ENCODE assay signal across 8 cellular contexts in the genomic region with DNA sequence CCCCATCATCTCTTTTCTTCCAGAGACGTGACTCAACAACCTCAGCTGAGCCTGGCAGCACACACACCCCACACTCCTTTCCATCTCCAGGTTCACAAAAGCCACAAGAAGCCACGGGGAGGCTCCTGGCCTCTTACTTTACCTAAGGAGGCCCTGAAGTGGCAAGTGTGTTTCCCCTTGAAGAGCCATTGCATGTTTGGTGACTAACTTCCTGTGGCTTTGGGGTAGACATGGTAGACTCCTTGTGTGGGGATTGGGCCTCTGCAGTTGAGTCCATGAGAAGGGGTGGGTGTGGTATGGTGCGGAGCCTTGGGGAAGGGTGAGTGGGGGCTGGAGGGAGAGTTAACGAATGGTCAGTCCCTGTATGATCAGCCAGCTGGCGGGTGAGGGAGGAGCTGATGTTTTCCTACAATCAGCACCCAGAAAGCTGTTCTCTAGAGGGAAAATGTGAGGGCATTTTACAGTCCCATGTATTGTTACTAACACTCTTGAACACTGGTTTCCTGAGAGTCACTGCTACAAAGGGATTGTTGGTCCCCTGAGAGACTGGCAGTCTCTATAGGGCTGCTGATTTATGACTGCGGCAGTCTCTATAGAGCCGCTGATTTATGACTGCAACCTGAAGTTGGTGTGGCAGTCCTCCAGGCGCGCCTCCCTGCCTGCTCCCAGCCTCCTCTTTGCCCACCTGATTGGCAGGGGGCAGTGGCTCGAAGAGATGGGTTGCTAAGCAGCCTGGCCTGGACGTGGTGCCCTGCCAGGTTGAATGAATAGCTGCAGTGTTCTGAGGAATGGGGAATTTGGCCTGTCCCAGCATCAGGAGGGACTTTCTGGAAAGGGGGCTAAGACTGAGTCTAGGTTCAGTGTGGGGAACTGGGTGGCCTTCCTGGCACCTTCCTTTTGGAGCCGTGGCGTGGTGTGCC. TPM values are rescaled to one million over a fixed set of nuclear protein-coding genes. Genes with fewer than 3 reads are reported as not detected.
DNase-seq lines count a peak whose midpoint lies in the region; ATAC-seq and TF ChIP-seq lines count a peak whose summit lies in the region.

No MANE protein-coding gene starts in this region.

- H3K36me3 Mint-ChIP-seq in activated CD4-positive, alpha-beta T cell treated with anti-CD3 and anti-CD28 coated beads, Interleukin-2, amount 10 ng/mL, durations not matched to agents 7 days and 5 days (ENCODE audit: low read depth): peaks cover 6% of the 10 kb centered on the region
- peaks cover 5% of the 10 kb centered on the region for H3K36me3 Mint-ChIP-seq in activated naive CD8-positive, alpha-beta T cell
- H3K36me3 Mint-ChIP-seq in mesothelial cell of epicardium: peaks cover 2% of the 10 kb centered on the region

- CTCF ChIA-PET in activated CD4-positive, alpha-beta T cell treated with anti-CD3 and anti-CD28 coated beads, Interleukin-2, amount 10 ng/mL, durations not matched to agents 7 days and 5 days (lab: Charles Lee): interaction anchor here (1.1 to 1.3 kb wide), 4 partner anchors 14 to 62 kb away, joined by 3 to 5 read pairs (median 4); no protein-coding TSS in a partner anchor

- no peaks in the 10 kb centered on the region for H3K27me3 Mint-ChIP-seq in activated CD4-positive, alpha-beta T cell treated with anti-CD3 and anti-CD28 coated beads, Interleukin-2, amount 10 ng/mL, durations not matched to agents 7 days and 5 days
- no peaks in the 10 kb centered on the region for H3K27me3 Mint-ChIP-seq in activated naive CD8-positive, alpha-beta T cell
- no peaks in the 10 kb centered on the region for H3K27me3 Mint-ChIP-seq in mesothelial cell of epicardium (ENCODE audit: low read depth)

- TF ChIP-seq CTCF in mesothelial cell of epicardium (IDR thresholded peaks at IDR 0.05; ENCODE audit: unreplicated experiment): no peak

- peak overlapping the region; percentile 62 for H3K27ac Mint-ChIP-seq in activated CD4-positive, alpha-beta T cell treated with anti-CD3 and anti-CD28 coated beads, Interleukin-2, amount 10 ng/mL, durations not matched to agents 7 days and 5 days
- peak overlapping the region; percentile 66 for H3K27ac Mint-ChIP-seq in activated naive CD8-positive, alpha-beta T cell
- H3K27ac Mint-ChIP-seq in mesothelial cell of epicardium: peak overlapping the region; percentile 62

- ATAC-seq in HG03135 (IDR thresholded peaks at IDR 0.05; ENCODE audit: unreplicated experiment) (no peak), HG02759 (IDR thresholded peaks at IDR 0.05; ENCODE audit: unreplicated experiment) (no peak)

- no peak overlapping the region for H3K4me3 Mint-ChIP-seq in activated CD4-positive, alpha-beta T cell treated with anti-CD3 and anti-CD28 coated beads, Interleukin-2, amount 10 ng/mL, durations not matched to agents 7 days and 5 days
- H3K4me3 Mint-ChIP-seq in activated naive CD8-positive, alpha-beta T cell: no peak overlapping the region
- no peak overlapping the region for H3K4me3 Mint-ChIP-seq in mesothelial cell of epicardium

- H3K9me3 Mint-ChIP-seq in activated CD4-positive, alpha-beta T cell treated with anti-CD3 and anti-CD28 coated beads, Interleukin-2, amount 10 ng/mL, durations not matched to agents 7 days and 5 days: no peaks in the 10 kb centered on the region
- H3K9me3 Mint-ChIP-seq in activated naive CD8-positive, alpha-beta T cell (ENCODE audit: low read depth): no peaks in the 10 kb centered on the region
- H3K9me3 Mint-ChIP-seq in mesothelial cell of epicardium: no peaks in the 10 kb centered on the region

- POLR2A ChIA-PET in activated CD4-positive, alpha-beta T cell treated with anti-CD3 and anti-CD28 coated beads, Interleukin-2, amount 10 ng/mL, durations not matched to agents 7 days and 5 days (lab: Charles Lee): no interaction called here

- DNase-seq in activated CD4-positive, alpha-beta T cell treated with anti-CD3 and anti-CD28 coated beads, Interleukin-2, amount 10 ng/mL, durations not matched to agents 7 days and 5 days: peak; percentile 45
- no peak for DNase-seq in activated CD4-positive, alpha-beta T cell treated with anti-CD3 and anti-CD28 coated beads, Interleukin-2, amount 50 U/mL, for 1 hour
- DNase-seq in mesothelial cell of epicardium (ENCODE audit: low spot score in 2 of 2, unreplicated experiment in 2 of 2): no peak
- peak; percentile 69 for DNase-seq in superior temporal gyrus (ENCODE audit: extremely low spot score)
- no peak for DNase-seq in DMS79 treated with DMSO at 0.1 percent for 48 hours (lab: John Stamatoyannopoulos, UW)

- H3K4me1 Mint-ChIP-seq in activated CD4-positive, alpha-beta T cell treated with anti-CD3 and anti-CD28 coated beads, Interleukin-2, amount 10 ng/mL, durations not matched to agents 7 days and 5 days: peaks cover 53% of the 10 kb centered on the region
- peaks cover 49% of the 10 kb centered on the region for H3K4me1 Mint-ChIP-seq in activated naive CD8-positive, alpha-beta T cell (ENCODE audit: low read depth)
- H3K4me1 Mint-ChIP-seq in mesothelial cell of epicardium: peaks cover 51% of the 10 kb centered on the region

RNA-seq across cellular contexts. Expression of a gene that starts 24.5 kb away (rescaled TPM):
- total RNA-seq in activated CD4-positive, alpha-beta T cell treated with anti-CD3 and anti-CD28 coated beads, Interleukin-2, amount 10 ng/mL, durations not matched to agents 7 days and 5 days: 10 to 100 TPM; 97.0 to 97.5 TPM
- 96.0 to 109 TPM (median 106 TPM) in 3 replicates for total RNA-seq in mesothelial cell of epicardium

RNA-seq across cellular contexts. Expression of a gene that starts 24.7 kb away (rescaled TPM):
- 10 to 100 TPM; 44.7 to 47.1 TPM for total RNA-seq in activated CD4-positive, alpha-beta T cell treated with anti-CD3 and anti-CD28 coated beads, Interleukin-2, amount 10 ng/mL, durations not matched to agents 7 days and 5 days
- total RNA-seq in mesothelial cell of epicardium: 56.9 to 63.3 TPM (median 62.6 TPM) in 3 replicates

RNA-seq across cellular contexts. Expression of a gene that starts 29.6 kb away (rescaled TPM):
- total RNA-seq in activated CD4-positive, alpha-beta T cell treated with anti-CD3 and anti-CD28 coated beads, Interleukin-2, amount 10 ng/mL, durations not matched to agents 7 days and 5 days: under 1 TPM; 0.55 to 0.96 TPM
- total RNA-seq in mesothelial cell of epicardium: 112 to 117 TPM (median 116 TPM) in 3 replicates

RNA-seq across cellular contexts. Expression of a gene that starts 58.4 kb away (rescaled TPM):
- total RNA-seq in activated CD4-positive, alpha-beta T cell treated with anti-CD3 and anti-CD28 coated beads, Interleukin-2, amount 10 ng/mL, durations not matched to agents 7 days and 5 days: under 1 TPM; 0.10 to 0.12 TPM
- total RNA-seq in mesothelial cell of epicardium: 0.95 to 1.7 TPM (median 1.5 TPM) in 3 replicates

Comparison
In these comparisons a context has a peak if more than half of its experiments do, and no peak if none do; other contexts are left out.
1. DNase-seq: peak in activated CD4-positive, alpha-beta T cell treated with anti-CD3 and anti-CD28 coated beads, Interleukin-2, amount 10 ng/mL, durations not matched to agents 7 days and 5 days (single experiment) and superior temporal gyrus (single experiment); none in activated CD4-positive, alpha-beta T cell treated with anti-CD3 and anti-CD28 coated beads, Interleukin-2, amount 50 U/mL, for 1 hour (single experiment), mesothelial cell of epicardium (0 of 2) and DMS79 treated with DMSO at 0.1 percent for 48 hours (single experiment).
2. RNA of a gene that starts 29.6 kb away (total RNA-seq): 112 to 117 TPM in mesothelial cell of epicardium; 0.55 to 0.96 TPM in activated CD4-positive, alpha-beta T cell treated with anti-CD3 and anti-CD28 coated beads, Interleukin-2, amount 10 ng/mL, durations not matched to agents 7 days and 5 days; every median in the first group is over 10 times any median in the second.
3. Peak in every context shown above with its lines, with median percentiles within 50 percentile points of each other: H3K27ac Mint-ChIP-seq.